In genomic region chr3:9947025-9947995, GRCh38 we compare ENCODE assay signal across 8 cellular contexts. TPM values are rescaled to one million over a fixed set of nuclear protein-coding genes. Genes with fewer than 3 reads are reported as not detected.
A peak's percentile ranks its signal among the peaks of the same experiment; 100 is the strongest.
DNase-seq lines count a peak whose midpoint lies in the region; ATAC-seq and TF ChIP-seq lines count a peak whose summit lies in the region.

No MANE protein-coding gene starts in this region.

- TF ChIP-seq CTCF in LNCAP (IDR thresholded peaks at IDR 0.05) (peak; percentile 30; the same call in 1 of the 2 replicates), mammary epithelial cell (conservative IDR thresholded peaks at IDR 0.05 in 1 of 2, IDR thresholded peaks at IDR 0.05 in 1 of 2; ENCODE audit: extremely low read depth in 1 of 2, insufficient read depth in 1 of 2, low read depth in 1 of 2, low read length in 2 of 2) (peak; percentile 41 to 63), smooth muscle cell (IDR thresholded peaks at IDR 0.05; ENCODE audit: borderline replicate concordance, insufficient read depth, poor library complexity, severe bottlenecking) (peak; percentile 59), GM10248 (IDR thresholded peaks at IDR 0.05; ENCODE audit: control extremely low read depth, extremely low read depth, low read depth, missing control alignments) (no peak)

- dilution Hi-C loops in mammary epithelial cell (cut with HindIII; ENCODE audit: low sequenced_read_pairs), result no loop called here

- H2AFZ ChIP-seq in ACC112 (ENCODE audit: low read length, unreplicated experiment), result peak overlapping the region; percentile 82
- peak overlapping the region; percentile 93 for H2AFZ ChIP-seq in mammary epithelial cell (ENCODE audit: low read depth, low read length)
- peak overlapping the region; percentile 83 for H2AFZ ChIP-seq in smooth muscle cell (ENCODE audit: low read depth)

- H3K79me2 ChIP-seq in ACC112 (ENCODE audit: control insufficient read depth, insufficient read depth, low read length, unreplicated experiment) (no peaks in the 10 kb centered on the region), mammary epithelial cell (ENCODE audit: insufficient read depth, low read length) (no peaks in the 10 kb centered on the region), smooth muscle cell (ENCODE audit: low read depth) (no peaks in the 10 kb centered on the region)

- in situ Hi-C loops in mammary epithelial cell (cut with MboI; ENCODE audit: low sequenced_read_pairs in 2 of 2), result loop anchor here in 1 of 2 donors (10.0 kb wide), 1 partner anchor 113 kb away; no protein-coding TSS in a partner anchor

- H3K4me3 ChIP-seq in ACC112 (ENCODE audit: low read depth, low read length), result peak overlapping the region; percentile 86
- peak overlapping the region; percentile 43 to 56 (median 52) for H3K4me3 ChIP-seq in mammary epithelial cell (replicated peaks in 1 of 3; ENCODE audit: insufficient read depth in 1 of 3, low read depth in 2 of 3, low read length in 3 of 3)
- H3K4me3 ChIP-seq in smooth muscle cell, result peak overlapping the region; percentile 54

- DNase-seq in mammary epithelial cell, result peak; percentile 61
- peak; percentile 40 for DNase-seq in inferior parietal cortex (ENCODE audit: extremely low spot score)
- DNase-seq in smooth muscle cell (lab: John Stamatoyannopoulos, UW; ENCODE audit: unreplicated experiment), result peak; percentile 53
- no peak for DNase-seq in stimulated activated CD4-positive, alpha-beta T cell treated with anti-CD3 and anti-CD28 coated beads, Interleukin-4, amount 100 ng/mL, for 4 hours
- no peak for DNase-seq in GM10248 (ENCODE audit: extremely low spot score)

- no TSS peak for BruUV-seq in mammary epithelial cell (replicated peaks; lab: Mats Ljungman, UMichigan)

- H3K27ac ChIP-seq in ACC112 (ENCODE audit: low read depth, low read length) (peak overlapping the region; percentile 48; the same call in 1 of the 2 replicates), mammary epithelial cell (ENCODE audit: insufficient read depth, low read depth, low read length) (no peak overlapping the region), smooth muscle cell (ENCODE audit: low read depth) (no peak overlapping the region)

- H3K4me2 ChIP-seq in mammary epithelial cell (ENCODE audit: insufficient read depth, low read depth, low read length), result peak overlapping the region; percentile 95
- peak overlapping the region; percentile 97 for H3K4me2 ChIP-seq in smooth muscle cell

- WGBS in mammary epithelial cell (ENCODE audit: low coverage, missing lambda C conversion rate), result 4% methylated on average over 24 of the region's 86 CpGs
- WGBS in smooth muscle cell (ENCODE audit: low lambda C conversion rate), result 11% methylated on average over 66 of the region's 86 CpGs

- POLR2A ChIA-PET in GM10248 (lab: Yijun Ruan, JAX), result no interaction called here

- intact Hi-C loops in mammary epithelial cell (cut with micrococcal nuclease), result loop anchor here (2.0 kb wide), 1 partner anchor 231 kb away; no protein-coding TSS in a partner anchor

- H3K4me1 ChIP-seq in ACC112 (ENCODE audit: control insufficient read depth, insufficient read depth, low read length, unreplicated experiment) (peaks cover 6% of the 10 kb centered on the region), mammary epithelial cell (ENCODE audit: insufficient read depth, low read length) (peaks cover 16% of the 10 kb centered on the region), smooth muscle cell (ENCODE audit: low read depth) (peaks cover 6% of the 10 kb centered on the region)

- ATAC-seq in HG02938 (IDR thresholded peaks at IDR 0.05; ENCODE audit: unreplicated experiment), result no peak

- no peak overlapping the region for H3K9ac ChIP-seq in mammary epithelial cell (ENCODE audit: insufficient read depth, low read length)
- H3K9ac ChIP-seq in smooth muscle cell (ENCODE audit: low read depth), result no peak overlapping the region

- H3F3A ChIP-seq in smooth muscle cell (ENCODE audit: low read depth), result peaks cover 12% of the 10 kb centered on the region

- no peaks in the 10 kb centered on the region for H4K20me1 ChIP-seq in mammary epithelial cell (ENCODE audit: insufficient read depth, low read length)
- no peaks in the 10 kb centered on the region for H4K20me1 ChIP-seq in smooth muscle cell (ENCODE audit: low read depth)

- CTCF ChIA-PET in mammary epithelial cell (lab: Charles Lee; ENCODE audit: low non-redundant PET), result interaction anchor here (1.3 kb wide), 1 partner anchor 14 kb away, joined by 7 read pairs; the partner anchor contains the start of gene CRELD1
- CTCF ChIA-PET in GM10248 (lab: Yijun Ruan, JAX), result interaction anchor here (2.7 kb wide), 1 partner anchor 14 kb away, joined by 22 read pairs; the partner anchor contains the start of gene CRELD1

- H3K9me3 ChIP-seq in mammary epithelial cell (replicated peaks; ENCODE audit: insufficient read depth, low read length), result no peaks in the 10 kb centered on the region
- H3K9me3 ChIP-seq in smooth muscle cell (replicated peaks; ENCODE audit: low read depth), result no peaks in the 10 kb centered on the region

- no peaks in the 10 kb centered on the region for H3K36me3 ChIP-seq in ACC112 (ENCODE audit: insufficient read depth, low read length)
- H3K36me3 ChIP-seq in mammary epithelial cell (ENCODE audit: insufficient read depth, low read length), result no peaks in the 10 kb centered on the region
- H3K36me3 ChIP-seq in smooth muscle cell (ENCODE audit: low read depth), result no peaks in the 10 kb centered on the region

- no peaks in the 10 kb centered on the region for H3K27me3 ChIP-seq in ACC112 (ENCODE audit: insufficient read depth, low read length)
- no peaks in the 10 kb centered on the region for H3K27me3 ChIP-seq in mammary epithelial cell (ENCODE audit: insufficient read depth, low read length)
- H3K27me3 ChIP-seq in smooth muscle cell (ENCODE audit: low read depth), result no peaks in the 10 kb centered on the region

RNA-seq across cellular contexts. Expression of gene PRRT3, which starts 4.9 kb away (rescaled TPM):
- total RNA-seq in mammary epithelial cell, result 1 to 10 TPM; 1.8 to 2.0 TPM
- polyA plus RNA-seq in mammary epithelial cell, result 0.70 TPM
- polyA minus RNA-seq in mammary epithelial cell, result 1.9 TPM
- total RNA-seq in smooth muscle cell, result 0.85 and 1.3 TPM in 2 replicates
- polyA plus RNA-seq in smooth muscle cell, result 2.4 and 4.2 TPM in 2 replicates

RNA-seq across cellular contexts. Expression of gene CRELD1, which starts 13.7 kb away (rescaled TPM):
- total RNA-seq in mammary epithelial cell, result 10 to 100 TPM; 12.6 to 18.2 TPM
- polyA plus RNA-seq in mammary epithelial cell, result 13.0 TPM
- polyA minus RNA-seq in mammary epithelial cell, result 13.6 TPM
- 25.8 and 26.4 TPM in 2 replicates for total RNA-seq in smooth muscle cell
- polyA plus RNA-seq in smooth muscle cell, result 55.9 and 68.6 TPM in 2 replicates

RNA-seq across cellular contexts. Expression of gene IL17RC, which starts 30.4 kb away (rescaled TPM):
- total RNA-seq in mammary epithelial cell (10 to 100 TPM; 17.8 to 46.8 TPM), smooth muscle cell (27.0 and 37.3 TPM in 2 replicates)
- polyA plus RNA-seq in mammary epithelial cell (12.8 TPM), smooth muscle cell (36.7 and 41.3 TPM in 2 replicates)
- polyA minus RNA-seq in mammary epithelial cell, result 9.2 TPM

RNA-seq across cellular contexts. Expression of gene EMC3, which starts 39.3 kb away (rescaled TPM):
- 10 to 100 TPM; 45.0 to 49.4 TPM for total RNA-seq in mammary epithelial cell
- polyA plus RNA-seq in mammary epithelial cell, result 98.8 TPM
- 41.0 TPM for polyA minus RNA-seq in mammary epithelial cell
- total RNA-seq in smooth muscle cell, result 111 and 122 TPM in 2 replicates
- 100 and 114 TPM in 2 replicates for polyA plus RNA-seq in smooth muscle cell

RNA-seq across cellular contexts. Expression of gene IL17RE, which starts 44.7 kb away (rescaled TPM):
- total RNA-seq in mammary epithelial cell, result 10 to 100 TPM; 10.6 to 13.3 TPM
- 10.2 TPM for polyA plus RNA-seq in mammary epithelial cell
- polyA minus RNA-seq in mammary epithelial cell, result 18.0 TPM
- 2.6 and 4.9 TPM in 2 replicates for total RNA-seq in smooth muscle cell
- polyA plus RNA-seq in smooth muscle cell, result 0.32 and 3.4 TPM in 2 replicates

Comparison
In these comparisons a context has a peak if more than half of its experiments do, and no peak if none do; other contexts are left out.
1. DNase-seq: peak in mammary epithelial cell (single experiment), inferior parietal cortex (single experiment) and smooth muscle cell (single experiment); none in stimulated activated CD4-positive, alpha-beta T cell treated with anti-CD3 and anti-CD28 coated beads, Interleukin-4, amount 100 ng/mL, for 4 hours (0 of 2) and GM10248 (single experiment).
2. Peak in every context shown above with its lines, with median percentiles within 50 percentile points of each other: H2AFZ ChIP-seq and H3K4me3 ChIP-seq.